26 cellular contexts compared by ENCODE assay signal in the genomic region with DNA sequence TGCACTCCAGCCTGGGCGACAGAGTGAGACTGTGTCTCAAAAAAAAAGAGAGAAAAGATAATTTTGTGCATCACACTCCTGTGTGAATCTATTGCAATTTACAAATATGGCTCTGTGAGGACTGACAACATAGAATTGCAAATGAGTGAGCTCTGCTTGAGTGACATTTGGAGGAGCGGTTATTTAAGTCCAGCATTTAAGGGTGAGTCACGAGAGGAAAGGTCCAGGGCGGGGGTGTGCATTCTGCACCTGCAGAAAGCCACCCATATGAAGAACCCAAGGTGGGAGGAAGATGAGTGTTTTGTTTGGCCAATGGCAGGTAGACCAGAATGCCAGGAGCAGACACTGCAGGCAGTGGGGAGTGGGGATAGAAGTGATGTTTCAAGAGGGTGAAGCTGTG. TPM values are rescaled to one million over a fixed set of nuclear protein-coding genes. Genes with fewer than 3 reads are reported as not detected.
DNase-seq lines count a peak whose midpoint lies in the region; ATAC-seq and TF ChIP-seq lines count a peak whose summit lies in the region.
"Had no signal": no experiment of that assay in that cellular context is flagged by ENCODE, and none has a peak within 500 bp of the region (broad histone marks: within the 10 kb centered on the region; RNA-seq: fewer than 3 reads in every experiment).

No MANE protein-coding gene starts in this region.

- no peak overlapping the region for H3K4me3 Mint-ChIP-seq in stimulated activated naive CD8-positive, alpha-beta T cell treated with anti-CD3 and anti-CD28 coated beads, Interleukin-15, Interleukin-2, amounts not matched to agents 100 ng/mL and 50 ng/mL, for 24 hours
- no peak overlapping the region for H3K4me3 Mint-ChIP-seq in stimulated activated naive CD8-positive, alpha-beta T cell treated with anti-CD3 and anti-CD28 coated beads, Interleukin-15, amount 100 ng/mL, for 72 hours
- no peak overlapping the region for H3K4me3 Mint-ChIP-seq in activated naive CD4-positive, alpha-beta T cell treated with anti-CD3 and anti-CD28 coated beads, Interleukin-2, amount 10 ng/mL, durations not matched to agents 7 days and 5 days
- H3K4me3 Mint-ChIP-seq: activated CD4-positive, alpha-beta memory T cell treated with anti-CD3 and anti-CD28 coated beads for 36 hours; activated naive CD4-positive, alpha-beta T cell treated with anti-CD3 and anti-CD28 coated beads, Interleukin-2, amount 50 U/mL, for 24 hours; nephron had no signal

- H3K4me3 ChIP-seq in epithelial cell of esophagus (ENCODE audit: low read length) (no peak overlapping the region), GM23248 (no peak overlapping the region)
- H3K4me3 ChIP-seq: BLaER1, dorsolateral prefrontal cortex, lung, pancreas, upper lobe of left lung had no signal

- peaks cover 33% of the 10 kb centered on the region for H3K4me1 ChIP-seq in GM23248 (ENCODE audit: insufficient read depth)
- H3K4me1 ChIP-seq: pancreas had no signal

- no peaks in the 10 kb centered on the region for H3K27me3 Mint-ChIP-seq in stimulated activated naive CD8-positive, alpha-beta T cell treated with anti-CD3 and anti-CD28 coated beads, Interleukin-15, Interleukin-2, amounts not matched to agents 100 ng/mL and 50 ng/mL, for 24 hours
- no peaks in the 10 kb centered on the region for H3K27me3 Mint-ChIP-seq in stimulated activated naive CD8-positive, alpha-beta T cell treated with anti-CD3 and anti-CD28 coated beads, Interleukin-15, amount 100 ng/mL, for 72 hours
- no peaks in the 10 kb centered on the region for H3K27me3 Mint-ChIP-seq in activated naive CD4-positive, alpha-beta T cell treated with anti-CD3 and anti-CD28 coated beads, Interleukin-2, amount 10 ng/mL, durations not matched to agents 7 days and 5 days
- H3K27me3 Mint-ChIP-seq: activated CD4-positive, alpha-beta memory T cell treated with anti-CD3 and anti-CD28 coated beads for 36 hours; activated naive CD4-positive, alpha-beta T cell treated with anti-CD3 and anti-CD28 coated beads, Interleukin-2, amount 50 U/mL, for 24 hours had no signal

- H3K9ac ChIP-seq in GM23248: no peak overlapping the region
- H3K9ac ChIP-seq: BLaER1, KMS-11 had no signal

- H3K9me3 ChIP-seq in GM23248 (ENCODE audit: low read depth): no peaks in the 10 kb centered on the region
- H3K9me3 ChIP-seq: Caco-2, pancreas, upper lobe of left lung had no signal

- TF ChIP-seq CTCF in RWPE1 (conservative IDR thresholded peaks at IDR 0.05; ENCODE audit: low read depth) (no peak), epithelial cell of esophagus (IDR thresholded peaks at IDR 0.05; ENCODE audit: insufficient read depth, low read depth, low read length, missing control alignments) (no peak)

- CTCF ChIA-PET in RWPE1 (lab: Yijun Ruan, JAX): interaction anchor here (0.6 kb wide), 2 partner anchors 438 to 754 kb away, joined by 4 read pairs; no protein-coding TSS in a partner anchor
- CTCF ChIA-PET in activated naive CD4-positive, alpha-beta T cell treated with anti-CD3 and anti-CD28 coated beads, Interleukin-2, amount 10 ng/mL, durations not matched to agents 7 days and 5 days (lab: Charles Lee): interaction anchor here (1.6 to 1.9 kb wide), 2 partner anchors 202 to 439 kb away, joined by 5 to 7 read pairs; no protein-coding TSS in a partner anchor

- in situ Hi-C loops in GM23248 (cut with MboI): loop anchor here (5.0 kb wide), 1 partner anchor 440 kb away; no protein-coding TSS in a partner anchor

- H3K79me2 ChIP-seq in GM23248 (ENCODE audit: insufficient read depth): peaks cover 66% of the 10 kb centered on the region

- H4K20me1 ChIP-seq in GM23248 (ENCODE audit: insufficient read depth): no peaks in the 10 kb centered on the region

- peak overlapping the region; percentile 60 for H3K27ac ChIP-seq in RWPE1
- no peak overlapping the region for H3K27ac ChIP-seq in GM23248
- H3K27ac ChIP-seq: BLaER1, dorsolateral prefrontal cortex, KMS-11, pancreas had no signal

- H3K4me2 ChIP-seq in GM23248 (ENCODE audit: unreplicated experiment): no peak overlapping the region
- H3K4me2 ChIP-seq: BLaER1, KMS-11 had no signal

- no peaks in the 10 kb centered on the region for H3K36me3 ChIP-seq in GM23248 (ENCODE audit: low read depth)
- H3K36me3 ChIP-seq: pancreas, upper lobe of left lung had no signal

- peaks cover 8% of the 10 kb centered on the region for H3K4me1 Mint-ChIP-seq in stimulated activated naive CD8-positive, alpha-beta T cell treated with anti-CD3 and anti-CD28 coated beads, Interleukin-15, Interleukin-2, amounts not matched to agents 100 ng/mL and 50 ng/mL, for 24 hours (ENCODE audit: low read depth)
- peaks cover 23% of the 10 kb centered on the region for H3K4me1 Mint-ChIP-seq in stimulated activated naive CD8-positive, alpha-beta T cell treated with anti-CD3 and anti-CD28 coated beads, Interleukin-15, amount 100 ng/mL, for 72 hours
- peaks cover 15% of the 10 kb centered on the region for H3K4me1 Mint-ChIP-seq in activated naive CD4-positive, alpha-beta T cell treated with anti-CD3 and anti-CD28 coated beads, Interleukin-2, amount 10 ng/mL, durations not matched to agents 7 days and 5 days

- peak overlapping the region; percentile 12 for H3K27ac Mint-ChIP-seq in stimulated activated naive CD8-positive, alpha-beta T cell treated with anti-CD3 and anti-CD28 coated beads, Interleukin-15, Interleukin-2, amounts not matched to agents 100 ng/mL and 50 ng/mL, for 24 hours
- H3K27ac Mint-ChIP-seq in stimulated activated naive CD8-positive, alpha-beta T cell treated with anti-CD3 and anti-CD28 coated beads, Interleukin-15, amount 100 ng/mL, for 72 hours: no peak overlapping the region
- no peak overlapping the region for H3K27ac Mint-ChIP-seq in activated naive CD4-positive, alpha-beta T cell treated with anti-CD3 and anti-CD28 coated beads, Interleukin-2, amount 10 ng/mL, durations not matched to agents 7 days and 5 days
- H3K27ac Mint-ChIP-seq: activated CD4-positive, alpha-beta memory T cell treated with anti-CD3 and anti-CD28 coated beads for 36 hours; activated naive CD4-positive, alpha-beta T cell treated with anti-CD3 and anti-CD28 coated beads, Interleukin-2, amount 50 U/mL, for 24 hours had no signal

- 93 to 96% methylated on average over 4 of the region's 4 CpGs for WGBS in GM23248 (ENCODE audit: low coverage in 1 of 2, low lambda C conversion rate in 2 of 2, missing lambda C conversion rate in 2 of 2), 2 experiments

- H3K27me3 ChIP-seq in GM23248 (replicated peaks; ENCODE audit: insufficient read depth): no peaks in the 10 kb centered on the region
- H3K27me3 ChIP-seq: BLaER1, dorsolateral prefrontal cortex, pancreas, upper lobe of left lung had no signal

- H3K9me3 Mint-ChIP-seq in stimulated activated naive CD8-positive, alpha-beta T cell treated with anti-CD3 and anti-CD28 coated beads, Interleukin-15, Interleukin-2, amounts not matched to agents 100 ng/mL and 50 ng/mL, for 24 hours: no peaks in the 10 kb centered on the region
- H3K9me3 Mint-ChIP-seq in stimulated activated naive CD8-positive, alpha-beta T cell treated with anti-CD3 and anti-CD28 coated beads, Interleukin-15, amount 100 ng/mL, for 72 hours: peaks cover 0 to 12% of the 10 kb centered on the region in 2 donors
- no peaks in the 10 kb centered on the region for H3K9me3 Mint-ChIP-seq in activated naive CD4-positive, alpha-beta T cell treated with anti-CD3 and anti-CD28 coated beads, Interleukin-2, amount 10 ng/mL, durations not matched to agents 7 days and 5 days
- H3K9me3 Mint-ChIP-seq: activated naive CD4-positive, alpha-beta T cell treated with anti-CD3 and anti-CD28 coated beads, Interleukin-2, amount 50 U/mL, for 24 hours; nephron had no signal

- peaks cover 35% of the 10 kb centered on the region for H3F3A ChIP-seq in GM23248 (ENCODE audit: insufficient read depth)

- no peak overlapping the region for H2AFZ ChIP-seq in GM23248

- no peak for DNase-seq in stimulated activated naive CD8-positive, alpha-beta T cell treated with anti-CD3 and anti-CD28 coated beads, Interleukin-15, amount 100 ng/mL, for 72 hours
- DNase-seq in RWPE1 (ENCODE audit: low spot score): no peak
- peak; percentile 24 for DNase-seq in epithelial cell of esophagus (ENCODE audit: low read depth)
- DNase-seq in GM23248: no peak
- no peak for DNase-seq in activated naive CD4-positive, alpha-beta T cell treated with anti-CD3 and anti-CD28 coated beads, Interleukin-2, amount 10 ng/mL, durations not matched to agents 7 days and 5 days
- no peak for DNase-seq in GM19238 (ENCODE audit: insufficient read length, low spot score)
- DNase-seq: activated CD4-positive, alpha-beta memory T cell treated with anti-CD3 and anti-CD28 coated beads for 36 hours; activated CD4-positive, CD25-positive, alpha-beta regulatory T cell treated with anti-CD3 and anti-CD28 coated beads, Interleukin-2, amount 50 U/mL, for 72 hours; activated CD8-positive, alpha-beta memory T cell treated with anti-CD3 and anti-CD28 coated beads, Interleukin-2, amount 50 U/mL, for 48 hours; Caco-2; cerebellar nuclear complex; dorsolateral prefrontal cortex; kidney; NCI-H1436; NCI-H2171; NCI-H526 treated with DMSO at 0.1 percent for 48 hours; pancreas; small intestine; upper lobe of left lung had no signal

- POLR2A ChIA-PET in RWPE1 (lab: Yijun Ruan, JAX; ENCODE audit: low non-redundant PET): no interaction called here

- no peak for ATAC-seq in stimulated activated naive CD8-positive, alpha-beta T cell treated with anti-CD3 and anti-CD28 coated beads, Interleukin-15, amount 100 ng/mL, for 72 hours
- ATAC-seq in GM19328 (IDR thresholded peaks at IDR 0.05; ENCODE audit: unreplicated experiment): no peak
- ATAC-seq: pancreas had no signal

- no peaks in the 10 kb centered on the region for H3K36me3 Mint-ChIP-seq in stimulated activated naive CD8-positive, alpha-beta T cell treated with anti-CD3 and anti-CD28 coated beads, Interleukin-15, Interleukin-2, amounts not matched to agents 100 ng/mL and 50 ng/mL, for 24 hours (ENCODE audit: low read depth)
- no peaks in the 10 kb centered on the region for H3K36me3 Mint-ChIP-seq in activated naive CD4-positive, alpha-beta T cell treated with anti-CD3 and anti-CD28 coated beads, Interleukin-2, amount 10 ng/mL, durations not matched to agents 7 days and 5 days

- H3K9me2 ChIP-seq in GM23248 (ENCODE audit: insufficient read depth): no peaks in the 10 kb centered on the region

RNA-seq across cellular contexts. Expression of gene DGKH, which starts 58.6 kb away (rescaled TPM):
- total RNA-seq in GM23248 (2014; rRNA removed; shearing (Covaris generic)): 7.0 and 7.1 TPM in 2 replicates
- 1.4 and 1.5 TPM in 2 replicates for polyA plus RNA-seq in GM23248 (2016; fragmentation: Nextera tagmentation; extraction: Ambion mirVana)
